18 cellular contexts compared by ENCODE assay signal in genomic region chr11:117743121-117743815, GRCh38. TPM values are rescaled to one million over a fixed set of nuclear protein-coding genes. Genes with fewer than 3 reads are reported as not detected.
DNase-seq lines count a peak whose midpoint lies in the region; ATAC-seq and TF ChIP-seq lines count a peak whose summit lies in the region.
"Had no signal": no experiment of that assay in that cellular context is flagged by ENCODE, and none has a peak within 500 bp of the region (broad histone marks: within the 10 kb centered on the region; RNA-seq: fewer than 3 reads in every experiment).

No MANE protein-coding gene starts in this region.

- no peak overlapping the region for H3K9ac ChIP-seq in PC-3 (ENCODE audit: low read length)

- H3K36me3 Mint-ChIP-seq in CD4-positive, alpha-beta T cell (ENCODE audit: low read depth), result no peaks in the 10 kb centered on the region
- H3K36me3 Mint-ChIP-seq: activated naive CD4-positive, alpha-beta T cell treated with anti-CD3 and anti-CD28 coated beads, Interleukin-2, amount 10 ng/mL, durations not matched to agents 7 days and 5 days; naive B cell had no signal

- no peaks in the 10 kb centered on the region for H3K27me3 ChIP-seq in dorsolateral prefrontal cortex
- H3K27me3 ChIP-seq in CD4-positive, alpha-beta T cell (ENCODE audit: control insufficient read depth, insufficient read depth, low read length), result no peaks in the 10 kb centered on the region
- peaks cover 80% of the 10 kb centered on the region for H3K27me3 ChIP-seq in PC-3 (ENCODE audit: low read length)
- H3K27me3 ChIP-seq: right atrium auricular region had no signal

- no peaks in the 10 kb centered on the region for H3K9me3 ChIP-seq in CD4-positive, alpha-beta T cell (ENCODE audit: control insufficient read depth, low read length)
- no peaks in the 10 kb centered on the region for H3K9me3 ChIP-seq in PC-3 (ENCODE audit: low read length)

- H3K4me2 ChIP-seq in PC-3 (ENCODE audit: low read length), result no peak overlapping the region

- DNase-seq in ACHN, result peak; percentile 8
- DNase-seq in DMS79 (lab: John Stamatoyannopoulos, UW), result peak; percentile 68
- peak; percentile 64 for DNase-seq in NCI-H2171 treated with DMSO at 0.1 percent for 48 hours (lab: John Stamatoyannopoulos, UW)
- peak in 2 of 10 donors; percentile 24 to 39 for DNase-seq in dorsolateral prefrontal cortex
- DNase-seq in activated effector memory CD4-positive, alpha-beta T cell treated with anti-CD3 and anti-CD28 coated beads, Interleukin-2, amount 50 U/mL, for 16 hours, result no peak
- no peak for DNase-seq in CD4-positive, alpha-beta T cell
- DNase-seq in PC-3, result no peak
- DNase-seq: activated naive CD4-positive, alpha-beta T cell treated with anti-CD3 and anti-CD28 coated beads, Interleukin-2, amount 10 ng/mL, durations not matched to agents 7 days and 5 days; central memory CD4-positive, alpha-beta T cell; naive B cell; NCI-H446; stimulated activated CD4-positive, alpha-beta T cell treated with anti-CD3 and anti-CD28 coated beads, Interleukin-4, amount 100 ng/mL, for 1 hour; stimulated activated naive B cell treated with anti-CD40 and anti-IgM and Interleukin-4, amounts not matched to agents 10 μg/mL and 1 μg/mL and 100 μg/mL, for 72 hours; T1000 had no signal

- no peak overlapping the region for H2AFZ ChIP-seq in PC-3 (ENCODE audit: low read length)

- peaks cover 45% of the 10 kb centered on the region for H3K27me3 Mint-ChIP-seq in CD4-positive, alpha-beta T cell

- intact Hi-C loops in dorsolateral prefrontal cortex (cut with DNase I), result no loop called here
- intact Hi-C loops in CD4-positive, alpha-beta T cell (cut with DNase I, micrococcal nuclease), result no loop called here
- intact Hi-C loops in PC-3 (cut with micrococcal nuclease), result no loop called here

- no peak overlapping the region for H3K4me3 Mint-ChIP-seq in CD4-positive, alpha-beta T cell
- H3K4me3 Mint-ChIP-seq: activated naive CD4-positive, alpha-beta T cell treated with anti-CD3 and anti-CD28 coated beads, Interleukin-2, amount 10 ng/mL, durations not matched to agents 7 days and 5 days; naive B cell; stimulated activated naive B cell treated with anti-CD40 and anti-IgM and Interleukin-4, amounts not matched to agents 10 μg/mL and 1 μg/mL and 100 μg/mL, for 72 hours had no signal

- H3K27ac Mint-ChIP-seq in CD4-positive, alpha-beta T cell, result no peak overlapping the region
- H3K27ac Mint-ChIP-seq: activated naive CD4-positive, alpha-beta T cell treated with anti-CD3 and anti-CD28 coated beads, Interleukin-2, amount 10 ng/mL, durations not matched to agents 7 days and 5 days; stimulated activated naive B cell treated with anti-CD40 and anti-IgM and Interleukin-4, amounts not matched to agents 10 μg/mL and 1 μg/mL and 100 μg/mL, for 72 hours had no signal

- H3K36me3 ChIP-seq in PC-3 (ENCODE audit: low read depth, low read length), result no peaks in the 10 kb centered on the region
- H3K36me3 ChIP-seq: right atrium auricular region had no signal

- no peaks in the 10 kb centered on the region for H3K4me1 Mint-ChIP-seq in CD4-positive, alpha-beta T cell (ENCODE audit: low read depth)
- H3K4me1 Mint-ChIP-seq: activated naive CD4-positive, alpha-beta T cell treated with anti-CD3 and anti-CD28 coated beads, Interleukin-2, amount 10 ng/mL, durations not matched to agents 7 days and 5 days had no signal

- H3F3A ChIP-seq in PC-3 (ENCODE audit: low read length, unreplicated experiment), result no peaks in the 10 kb centered on the region

- H3K27ac ChIP-seq in dorsolateral prefrontal cortex (peak overlapping the region in 31 of 59 donors; percentile 3 to 71 (median 43)), PC-3 (ENCODE audit: low read length) (no peak overlapping the region)
- H3K27ac ChIP-seq in CD4-positive, alpha-beta T cell (ENCODE audit: low read depth, low read length), result no peak overlapping the region
- H3K27ac ChIP-seq: right atrium auricular region had no signal

- no peak overlapping the region for H3K4me3 ChIP-seq in dorsolateral prefrontal cortex
- H3K4me3 ChIP-seq in PC-3 (ENCODE audit: low read length), result no peak overlapping the region
- H3K4me3 ChIP-seq: right atrium auricular region had no signal

- in situ Hi-C loops in ACHN (cut with HindIII; ENCODE audit: low pct_ligation_motif_present, low pct_unique_long_range_greater_than_20kb, low sequenced_read_pairs), result no loop called here

- BruUV-seq in PC-3 (replicated peaks; lab: Mats Ljungman, UMichigan), result no TSS peak

- TF ChIP-seq CTCF in dorsolateral prefrontal cortex (IDR thresholded peaks at IDR 0.05 in 54 of 56, conservative IDR thresholded peaks at IDR 0.05 in 2 of 56; ENCODE audit: low read depth in 1 of 56, partially characterized antibody in 56 of 56), result no peak
- no peak for TF ChIP-seq CTCF in CD4-positive, alpha-beta T cell (IDR thresholded peaks at IDR 0.05)
- TF ChIP-seq CTCF in PC-3 (conservative IDR thresholded peaks at IDR 0.05; ENCODE audit: low read depth, low read length), result no peak

- CTCF ChIA-PET in CD4-positive, alpha-beta T cell (lab: Charles Lee), result no interaction called here
- CTCF ChIA-PET in PC-3 (lab: Charles Lee), result no interaction called here

- H4K20me1 ChIP-seq in PC-3 (ENCODE audit: low read length), result no peaks in the 10 kb centered on the region

- no peaks in the 10 kb centered on the region for H3K9me3 Mint-ChIP-seq in CD4-positive, alpha-beta T cell
- H3K9me3 Mint-ChIP-seq: activated naive CD4-positive, alpha-beta T cell treated with anti-CD3 and anti-CD28 coated beads, Interleukin-2, amount 10 ng/mL, durations not matched to agents 7 days and 5 days had no signal

- H3K9me2 ChIP-seq in PC-3 (replicated peaks; ENCODE audit: low read length), result no peaks in the 10 kb centered on the region

- ATAC-seq in CD4-positive, alpha-beta T cell (ENCODE audit: poor library complexity), result no peak
- no peak for ATAC-seq in GM21526 (IDR thresholded peaks at IDR 0.05; ENCODE audit: low FRiP score, unreplicated experiment)
- ATAC-seq in PC-3, result no peak
- ATAC-seq: HepG2; Right ventricle myocardium inferior; stimulated activated naive B cell treated with anti-CD40 and anti-IgM and Interleukin-4, amounts not matched to agents 10 μg/mL and 1 μg/mL and 100 μg/mL, for 72 hours had no signal

- H3K79me2 ChIP-seq in PC-3 (ENCODE audit: low read length), result no peaks in the 10 kb centered on the region

- no peaks in the 10 kb centered on the region for H3K4me1 ChIP-seq in PC-3 (ENCODE audit: insufficient read depth, low read length)
- H3K4me1 ChIP-seq: right atrium auricular region had no signal

- POLR2A ChIA-PET in CD4-positive, alpha-beta T cell (lab: Charles Lee), result no interaction called here
- POLR2A ChIA-PET in PC-3 (lab: Charles Lee; ENCODE audit: unreplicated experiment), result no interaction called here

RNA-seq across cellular contexts. Expression of gene DSCAML1, which starts 53.7 kb away (rescaled TPM):
- total RNA-seq in dorsolateral prefrontal cortex (10 to 100 TPM; 16.1 to 61.7 (median 35.6) TPM), PC-3 (2014; rRNA removed) (not detected in 2 replicates)
- under 1 TPM; 0.22 to 0.61 TPM for total RNA-seq in CD4-positive, alpha-beta T cell

Comparison
In these comparisons a context has a peak if more than half of its experiments do, and no peak if none do; other contexts are left out.
1. DNase-seq: peak in ACHN (single experiment), DMS79 (single experiment) and NCI-H2171 treated with DMSO at 0.1 percent for 48 hours (single experiment); none in activated effector memory CD4-positive, alpha-beta T cell treated with anti-CD3 and anti-CD28 coated beads, Interleukin-2, amount 50 U/mL, for 16 hours (single experiment), CD4-positive, alpha-beta T cell (0 of 10) and PC-3 (single experiment).
2. H3K27ac ChIP-seq: peak in dorsolateral prefrontal cortex (31 of 59); none in CD4-positive, alpha-beta T cell (single experiment) and PC-3 (single experiment).
3. RNA of gene DSCAML1, which starts 53.7 kb away (total RNA-seq): 16.1 to 61.7 TPM in dorsolateral prefrontal cortex; 0.22 to 0.61 TPM in CD4-positive, alpha-beta T cell and not detected in PC-3; every median in the first group is over 10 times any median in the second.